ENCODE assay signal across 11 cellular contexts in genomic region chr19:17329061-17329767, GRCh38. TPM values are rescaled to one million over a fixed set of nuclear protein-coding genes. Genes with fewer than 3 reads are reported as not detected.
DNase-seq lines count a peak whose midpoint lies in the region; ATAC-seq and TF ChIP-seq lines count a peak whose summit lies in the region.
"Had no signal": no experiment of that assay in that cellular context is flagged by ENCODE, and none has a peak within 500 bp of the region (broad histone marks: within the 10 kb centered on the region; RNA-seq: fewer than 3 reads in every experiment).

No MANE protein-coding gene starts in this region.

- no peaks in the 10 kb centered on the region for H3K9me3 Mint-ChIP-seq in activated naive CD8-positive, alpha-beta T cell treated with anti-CD3 and anti-CD28 coated beads, Interleukin-2, amount 10 ng/mL, durations not matched to agents 7 days and 5 days

- H3K4me3 Mint-ChIP-seq in activated naive CD8-positive, alpha-beta T cell treated with anti-CD3 and anti-CD28 coated beads, Interleukin-2, amount 10 ng/mL, durations not matched to agents 7 days and 5 days = peak overlapping the region; percentile 40

- intact Hi-C loops in lower lobe of right lung (cut with DNase I) = no loop called here
- intact Hi-C loops in upper lobe of right lung (cut with DNase I) = no loop called here

- H3K27ac ChIP-seq in lower lobe of right lung = no peak overlapping the region
- H3K27ac ChIP-seq in upper lobe of right lung = no peak overlapping the region

- H3K27me3 Mint-ChIP-seq in activated naive CD8-positive, alpha-beta T cell treated with anti-CD3 and anti-CD28 coated beads, Interleukin-2, amount 10 ng/mL, durations not matched to agents 7 days and 5 days = peaks cover 5% of the 10 kb centered on the region

- POLR2A ChIA-PET in activated naive CD8-positive, alpha-beta T cell treated with anti-CD3 and anti-CD28 coated beads, Interleukin-2, amount 10 ng/mL, durations not matched to agents 7 days and 5 days (lab: Charles Lee) = interaction anchor here (3.9 kb wide), 1 partner anchor 20 kb away, joined by 26 read pairs; the partner anchor contains the start of gene DDA1

- H3K27ac Mint-ChIP-seq in activated naive CD8-positive, alpha-beta T cell treated with anti-CD3 and anti-CD28 coated beads, Interleukin-2, amount 10 ng/mL, durations not matched to agents 7 days and 5 days = no peak overlapping the region

- H3K4me1 ChIP-seq in lower lobe of right lung (peaks cover 21% of the 10 kb centered on the region), upper lobe of right lung (peaks cover 12% of the 10 kb centered on the region), BE2C (no peaks in the 10 kb centered on the region; the same call in 1 of the 2 replicates)

- TF ChIP-seq CTCF in lower lobe of right lung (IDR thresholded peaks at IDR 0.05) (no peak), upper lobe of right lung (IDR thresholded peaks at IDR 0.05) (no peak), BE2C (IDR thresholded peaks at IDR 0.05; ENCODE audit: low read depth, low read length) (no peak)

- peaks cover 9% of the 10 kb centered on the region for H3K27me3 ChIP-seq in lower lobe of right lung (ENCODE audit: low read depth)
- no peaks in the 10 kb centered on the region for H3K27me3 ChIP-seq in upper lobe of right lung
- H3K27me3 ChIP-seq in BE2C = no peaks in the 10 kb centered on the region

- H3K4me3 ChIP-seq in lower lobe of right lung (peak overlapping the region; percentile 53), upper lobe of right lung (peak overlapping the region; percentile 47), BE2C (ENCODE audit: low read depth, low read length) (no peak overlapping the region)

- H3K9me3 ChIP-seq in lower lobe of right lung (no peaks in the 10 kb centered on the region), upper lobe of right lung (no peaks in the 10 kb centered on the region), BE2C (no peaks in the 10 kb centered on the region)
- H3K9me3 ChIP-seq: mucosa of descending colon had no signal

- peak; percentile 29 for ATAC-seq in activated naive CD8-positive, alpha-beta T cell treated with anti-CD3 and anti-CD28 coated beads, Interleukin-2, amount 10 ng/mL, durations not matched to agents 7 days and 5 days (ENCODE audit: low read depth)
- ATAC-seq in lower lobe of right lung = no peak
- ATAC-seq in upper lobe of right lung = no peak
- ATAC-seq in GM21825 (IDR thresholded peaks at IDR 0.05; ENCODE audit: unreplicated experiment) = no peak

- peaks cover 7% of the 10 kb centered on the region for H3K36me3 Mint-ChIP-seq in activated naive CD8-positive, alpha-beta T cell treated with anti-CD3 and anti-CD28 coated beads, Interleukin-2, amount 10 ng/mL, durations not matched to agents 7 days and 5 days

- peak; percentile 16 for DNase-seq in stimulated activated CD4-positive, alpha-beta T cell treated with anti-CD3 and anti-CD28 coated beads, Interleukin-12 subunit alpha, Interleukin-12 subunit beta, amount 100 ng/mL, for 4 hours
- no peak for DNase-seq in stimulated activated CD4-positive, alpha-beta T cell treated with anti-CD3 and anti-CD28 coated beads, Interleukin-2, amount 100 ng/mL, for 24 hours
- no peak for DNase-seq in activated naive CD8-positive, alpha-beta T cell treated with anti-CD3 and anti-CD28 coated beads, Interleukin-2, amount 10 ng/mL, durations not matched to agents 7 days and 5 days
- DNase-seq in lower lobe of right lung (no peak), upper lobe of right lung (no peak), BE2C (no peak), hippocampal formation (lab: John Stamatoyannopoulos, UW) (no peak)
- DNase-seq: amniotic stem cell, COR-L47 had no signal

- peaks cover 4% of the 10 kb centered on the region for H3K36me3 ChIP-seq in lower lobe of right lung
- H3K36me3 ChIP-seq in upper lobe of right lung = no peaks in the 10 kb centered on the region
- H3K36me3 ChIP-seq in BE2C = no peaks in the 10 kb centered on the region

- peaks cover 7% of the 10 kb centered on the region for H3K4me1 Mint-ChIP-seq in activated naive CD8-positive, alpha-beta T cell treated with anti-CD3 and anti-CD28 coated beads, Interleukin-2, amount 10 ng/mL, durations not matched to agents 7 days and 5 days

RNA-seq across cellular contexts. Expression of gene ANO8, which starts 5.4 kb away (rescaled TPM):
- total RNA-seq in activated naive CD8-positive, alpha-beta T cell treated with anti-CD3 and anti-CD28 coated beads, Interleukin-2, amount 10 ng/mL, durations not matched to agents 7 days and 5 days = 10 to 100 TPM; 19.5 to 23.1 TPM
- total RNA-seq in lower lobe of right lung (16.6 TPM), upper lobe of right lung (14.6 TPM)
- polyA plus RNA-seq in BE2C (2012; ENCODE audit: insufficient read depth, insufficient read length, low read depth) = 26.7 TPM

RNA-seq across cellular contexts. Expression of gene GTPBP3, which starts 8.1 kb away (rescaled TPM):
- total RNA-seq in activated naive CD8-positive, alpha-beta T cell treated with anti-CD3 and anti-CD28 coated beads, Interleukin-2, amount 10 ng/mL, durations not matched to agents 7 days and 5 days = 10 to 100 TPM; 41.8 to 46.7 TPM
- total RNA-seq in lower lobe of right lung (21.0 TPM), upper lobe of right lung (17.7 TPM)
- 64.2 TPM for polyA plus RNA-seq in BE2C (2012; ENCODE audit: insufficient read depth, insufficient read length, low read depth)

RNA-seq across cellular contexts. Expression of gene DDA1, which starts 19.9 kb away (rescaled TPM):
- total RNA-seq in activated naive CD8-positive, alpha-beta T cell treated with anti-CD3 and anti-CD28 coated beads, Interleukin-2, amount 10 ng/mL, durations not matched to agents 7 days and 5 days = 10 to 100 TPM; 44.1 to 46.7 TPM
- total RNA-seq in lower lobe of right lung (32.2 TPM), upper lobe of right lung (30.4 TPM)
- 131 TPM for polyA plus RNA-seq in BE2C (2012; ENCODE audit: insufficient read depth, insufficient read length, low read depth)

RNA-seq across cellular contexts. Expression of gene MRPL34, which starts 23.5 kb away (rescaled TPM):
- total RNA-seq in activated naive CD8-positive, alpha-beta T cell treated with anti-CD3 and anti-CD28 coated beads, Interleukin-2, amount 10 ng/mL, durations not matched to agents 7 days and 5 days = 10 to 100 TPM; 88.0 to 92.8 TPM
- 68.3 TPM for total RNA-seq in lower lobe of right lung
- 84.9 TPM for total RNA-seq in upper lobe of right lung
- 333 TPM for polyA plus RNA-seq in BE2C (2012; ENCODE audit: insufficient read depth, insufficient read length, low read depth)

RNA-seq across cellular contexts. Expression of gene ABHD8, which starts 26.0 kb away (rescaled TPM):
- total RNA-seq in activated naive CD8-positive, alpha-beta T cell treated with anti-CD3 and anti-CD28 coated beads, Interleukin-2, amount 10 ng/mL, durations not matched to agents 7 days and 5 days = 10 to 100 TPM; 12.4 to 12.9 TPM
- 19.5 TPM for total RNA-seq in lower lobe of right lung
- 17.1 TPM for total RNA-seq in upper lobe of right lung
- polyA plus RNA-seq in BE2C (2012; ENCODE audit: insufficient read depth, insufficient read length, low read depth) = 8.6 TPM
